ENCODE assay signal across 1 cellular context in genomic region chr6:145813285-145814034, GRCh38.
TF ChIP-seq lines count a peak whose summit lies in the region.

No MANE protein-coding gene starts in this region.

TF ChIP-seq in K562, 482 proteins besides CTCF, POLR2A, EP300 and RAD21 (continued from another document and continues in another):
- TF ChIP-seq ZNF407 (IDR thresholded peaks at IDR 0.05; ENCODE audit: low read depth) (peak; percentile 35), ZEB2 (IDR thresholded peaks at IDR 0.05) (no peak), RBM39 (optimal IDR thresholded peaks at IDR 0.05; ENCODE audit: low read depth, low read length) (no peak), NFE2 (IDR thresholded peaks at IDR 0.05; ENCODE audit: low read depth) (peak; percentile 97), ZNF398 (CRISPR knock-in tag; IDR thresholded peaks at IDR 0.05) (no peak), NELFE (IDR thresholded peaks at IDR 0.05; ENCODE audit: insufficient read depth, insufficient read length) (no peak), DACH1 (IDR thresholded peaks at IDR 0.05; ENCODE audit: partially characterized antibody) (no peak), MAFG (tag; conservative IDR thresholded peaks at IDR 0.05) (peak; percentile 99), KHSRP (IDR thresholded peaks at IDR 0.05) (no peak), JUND (IDR thresholded peaks at IDR 0.05; ENCODE audit: borderline replicate concordance, low read depth, low read length) (peak; percentile 67), JUND (tag; IDR thresholded peaks at IDR 0.05; ENCODE audit: borderline replicate concordance, low read depth, low read length) (peak; percentile 62; the same call in 1 of the 3 replicates), FOXJ2 (tag; IDR thresholded peaks at IDR 0.05) (peak; percentile 68), HDAC1 (IDR thresholded peaks at IDR 0.05) (no peak; a peak in 1 of 4 replicates), PKNOX1 (IDR thresholded peaks at IDR 0.05) (peak; percentile 16; the same call in 1 of the 2 replicates), ARID1B (IDR thresholded peaks at IDR 0.05) (peak; percentile 65), ZNF644 (tag; IDR thresholded peaks at IDR 0.05; ENCODE audit: low read depth) (no peak), ID3 (CRISPR knock-in tag; IDR thresholded peaks at IDR 0.05) (no peak), ID3 (tag; IDR thresholded peaks at IDR 0.05) (0 out of 2 replicates have a peak, but pooled peaks have one; percentile 2), E2F6 (IDR thresholded peaks at IDR 0.05; ENCODE audit: borderline replicate concordance in 1 of 2, extremely low read depth in 1 of 2, insufficient read depth in 1 of 2, insufficient read length in 1 of 2, low read depth in 1 of 2, low read length in 1 of 2, poor library complexity in 1 of 2, severe bottlenecking in 1 of 2) (no peak), BRCA1 (IDR thresholded peaks at IDR 0.05) (no peak), BRCA1 (CRISPR knock-in tag; IDR thresholded peaks at IDR 0.05) (no peak), MGA (IDR thresholded peaks at IDR 0.05) (no peak), NR1H2 (CRISPR knock-in tag; IDR thresholded peaks at IDR 0.05) (no peak), RNF2 (IDR thresholded peaks at IDR 0.05) (no peak), ARNT (IDR thresholded peaks at IDR 0.05) (peak in 1 of 2 experiments; percentile 63; a peak in 2 of 4 replicates), SMARCB1 (IDR thresholded peaks at IDR 0.05; ENCODE audit: insufficient read length, low read depth) (no peak), TAF9B (IDR thresholded peaks at IDR 0.05; ENCODE audit: partially characterized antibody) (peak; percentile 10), ZNF24 (IDR thresholded peaks at IDR 0.05) (no peak), ZBTB2 (IDR thresholded peaks at IDR 0.05) (no peak), TFAM (CRISPR knock-in tag; conservative IDR thresholded peaks at IDR 0.05) (no peak), RHOXF2B (CRISPR knock-in tag; conservative IDR thresholded peaks at IDR 0.05) (no peak), BRD9 (IDR thresholded peaks at IDR 0.05; ENCODE audit: low read depth, partially characterized antibody) (peak; percentile 63), POLR2B (IDR thresholded peaks at IDR 0.05; ENCODE audit: low read depth, partially characterized antibody) (peak; percentile 19), ZNF785 (CRISPR knock-in tag; IDR thresholded peaks at IDR 0.05) (no peak), KDM5B (IDR thresholded peaks at IDR 0.05; ENCODE audit: insufficient replicate concordance, low read depth, low read length) (no peak)
